ENCODE assay signal across 17 cellular contexts in genomic region chr10:76736848-76737495, GRCh38.
DNase-seq lines count a peak whose midpoint lies in the region; ATAC-seq and TF ChIP-seq lines count a peak whose summit lies in the region.
"Had no signal": no experiment of that assay in that cellular context is flagged by ENCODE, and none has a peak within 500 bp of the region (broad histone marks: within the 10 kb centered on the region; RNA-seq: fewer than 3 reads in every experiment).

No MANE protein-coding gene starts in this region.

- H3K36me3 Mint-ChIP-seq in activated CD8-positive, alpha-beta T cell treated with anti-CD3 and anti-CD28 coated beads for 36 hours (ENCODE audit: low read depth): no peaks in the 10 kb centered on the region

- H3K27me3 Mint-ChIP-seq in activated CD8-positive, alpha-beta T cell treated with anti-CD3 and anti-CD28 coated beads for 36 hours: no peaks in the 10 kb centered on the region

- intact Hi-C loops in heart left ventricle (cut with DNase I): no loop called here
- intact Hi-C loops in activated CD8-positive, alpha-beta T cell treated with anti-CD3 and anti-CD28 coated beads for 36 hours (cut with micrococcal nuclease): no loop called here

- CTCF ChIA-PET in activated CD8-positive, alpha-beta T cell treated with anti-CD3 and anti-CD28 coated beads for 36 hours (lab: Charles Lee): no interaction called here

- WGBS in GM23248 (ENCODE audit: low coverage in 1 of 2, low lambda C conversion rate in 2 of 2, missing lambda C conversion rate in 2 of 2), 2 experiments: 30 to 31% methylated on average over 6 of the region's 6 CpGs
- WGBS in heart left ventricle, 4 donors: 65 to 81% (median 73%) methylated on average over 6 of the region's 6 CpGs

- H3F3A ChIP-seq in GM23248 (ENCODE audit: insufficient read depth): peaks cover 14% of the 10 kb centered on the region

- H3K27me3 ChIP-seq in GM23248 (replicated peaks; ENCODE audit: insufficient read depth) (0 out of 2 replicates have a peak, but pooled peaks cover 8% of the 10 kb centered on the region), foreskin keratinocyte (no peaks in the 10 kb centered on the region), heart left ventricle (no peaks in the 10 kb centered on the region)
- H3K27me3 ChIP-seq: BE2C had no signal

- in situ Hi-C loops in GM23248 (cut with MboI): no loop called here

- no peak overlapping the region for H3K4me2 ChIP-seq in GM23248 (ENCODE audit: unreplicated experiment)

- H3K9me3 ChIP-seq in GM23248 (ENCODE audit: low read depth) (no peaks in the 10 kb centered on the region), heart left ventricle (peaks cover 0 to 4% (median 0%) of the 10 kb centered on the region in 12 donors)
- H3K9me3 ChIP-seq: BE2C had no signal

- peak; percentile 18 for DNase-seq in AG10803 (ENCODE audit: low read depth)
- DNase-seq in GM23248: peak; percentile 44
- DNase-seq in astrocyte of the hippocampus (ENCODE audit: low read depth, low spot score): peak; percentile 12
- peak; percentile 8 to 50 for DNase-seq in foreskin keratinocyte
- no peak for DNase-seq in heart left ventricle
- no peak for DNase-seq in medulla oblongata (ENCODE audit: extremely low spot score)
- DNase-seq in stimulated activated CD4-positive, alpha-beta T cell treated with anti-CD3 and anti-CD28 coated beads, Interleukin-4, amount 100 ng/mL, for 4 hours: no peak
- no peak for DNase-seq in activated CD8-positive, alpha-beta T cell treated with anti-CD3 and anti-CD28 coated beads for 36 hours
- DNase-seq: ACHN, BE2C, DMS79 treated with DMSO at 0.1 percent for 48 hours, KBM-7, NCI-H1436, NCI-H2029, NCI-H2171, NCI-H446 had no signal

- ATAC-seq in foreskin keratinocyte (peak; percentile 46), heart left ventricle (no peak)
- ATAC-seq in activated CD8-positive, alpha-beta T cell treated with anti-CD3 and anti-CD28 coated beads for 36 hours: no peak

- POLR2A ChIA-PET in activated CD8-positive, alpha-beta T cell treated with anti-CD3 and anti-CD28 coated beads for 36 hours (lab: Charles Lee): no interaction called here

- H2AFZ ChIP-seq in GM23248: 0 out of 2 replicates have a peak overlapping the region, but pooled peaks have one; percentile 35

- TF ChIP-seq CTCF in AG10803 (conservative IDR thresholded peaks at IDR 0.05; ENCODE audit: low read length) (no peak), foreskin keratinocyte (conservative IDR thresholded peaks at IDR 0.05) (no peak), heart left ventricle (IDR thresholded peaks at IDR 0.05) (no peak)
- no peak for TF ChIP-seq CTCF in activated CD8-positive, alpha-beta T cell treated with anti-CD3 and anti-CD28 coated beads for 36 hours (IDR thresholded peaks at IDR 0.05)

- H3K9me3 Mint-ChIP-seq in activated CD8-positive, alpha-beta T cell treated with anti-CD3 and anti-CD28 coated beads for 36 hours: no peaks in the 10 kb centered on the region

- no peak overlapping the region for H3K4me3 ChIP-seq in AG10803 (ENCODE audit: low read length)
- H3K4me3 ChIP-seq in GM23248: no peak overlapping the region
- no peak overlapping the region for H3K4me3 ChIP-seq in heart left ventricle

- H3K4me1 Mint-ChIP-seq in activated CD8-positive, alpha-beta T cell treated with anti-CD3 and anti-CD28 coated beads for 36 hours (ENCODE audit: low read depth): no peaks in the 10 kb centered on the region

- H3K4me3 Mint-ChIP-seq in activated CD8-positive, alpha-beta T cell treated with anti-CD3 and anti-CD28 coated beads for 36 hours: no peak overlapping the region

- TF ChIP-seq POLR2A in heart left ventricle (IDR thresholded peaks at IDR 0.05): no peak

- H3K27ac Mint-ChIP-seq in activated CD8-positive, alpha-beta T cell treated with anti-CD3 and anti-CD28 coated beads for 36 hours: no peak overlapping the region

- H4K20me1 ChIP-seq in GM23248 (ENCODE audit: insufficient read depth): no peaks in the 10 kb centered on the region

- H3K79me2 ChIP-seq in GM23248 (ENCODE audit: insufficient read depth): no peaks in the 10 kb centered on the region

- H3K27ac ChIP-seq in GM23248 (no peak overlapping the region), foreskin keratinocyte (no peak overlapping the region), heart left ventricle (no peak overlapping the region)
- H3K27ac ChIP-seq: RWPE1 had no signal

- H3K9ac ChIP-seq in GM23248: no peak overlapping the region

- no peaks in the 10 kb centered on the region for H3K9me2 ChIP-seq in GM23248 (ENCODE audit: insufficient read depth)

- H3K4me1 ChIP-seq in GM23248 (ENCODE audit: insufficient read depth) (peaks cover 11% of the 10 kb centered on the region; the same call in 1 of the 2 replicates), foreskin keratinocyte (no peaks in the 10 kb centered on the region), heart left ventricle (no peaks in the 10 kb centered on the region)
- H3K4me1 ChIP-seq: BE2C had no signal

- H3K36me3 ChIP-seq in GM23248 (ENCODE audit: low read depth): no peaks in the 10 kb centered on the region
- no peaks in the 10 kb centered on the region for H3K36me3 ChIP-seq in heart left ventricle
- H3K36me3 ChIP-seq: BE2C had no signal

Comparison
In these comparisons a context has a peak if more than half of its experiments do, and no peak if none do; other contexts are left out.
1. DNase-seq: peak in AG10803 (single experiment), GM23248 (single experiment), astrocyte of the hippocampus (single experiment) and foreskin keratinocyte (2 of 2); none in heart left ventricle (0 of 5), medulla oblongata (single experiment), stimulated activated CD4-positive, alpha-beta T cell treated with anti-CD3 and anti-CD28 coated beads, Interleukin-4, amount 100 ng/mL, for 4 hours (0 of 2) and activated CD8-positive, alpha-beta T cell treated with anti-CD3 and anti-CD28 coated beads for 36 hours (single experiment).